Comparison of ENCODE assay signal across 10 cellular contexts in genomic region chr19:5291588-5292193, GRCh38. TPM values are rescaled to one million over a fixed set of nuclear protein-coding genes. Genes with fewer than 3 reads are reported as not detected.
DNase-seq lines count a peak whose midpoint lies in the region; TF ChIP-seq lines count a peak whose summit lies in the region.
"Had no signal": no experiment of that assay in that cellular context is flagged by ENCODE, and none has a peak within 500 bp of the region (broad histone marks: within the 10 kb centered on the region; RNA-seq: fewer than 3 reads in every experiment).

No MANE protein-coding gene starts in this region.

- no peaks in the 10 kb centered on the region for H3K9me3 ChIP-seq in HUES64 (ENCODE audit: insufficient read depth, low read depth, low read length)
- no peaks in the 10 kb centered on the region for H3K9me3 ChIP-seq in subcutaneous abdominal adipose tissue (ENCODE audit: control insufficient read depth in 5 of 5, low read length in 5 of 5)

- no peak overlapping the region for H4K5ac ChIP-seq in mesendoderm (ENCODE audit: low read length)

- H3K9ac ChIP-seq in HUES64 (ENCODE audit: low read depth, low read length) (no peak overlapping the region), mesendoderm (ENCODE audit: low read length) (peak overlapping the region; percentile 62), subcutaneous abdominal adipose tissue (ENCODE audit: low read length in 5 of 5) (peak overlapping the region; percentile 53 to 92 (median 68))

- H2BK120ac ChIP-seq in mesendoderm (ENCODE audit: low read depth, low read length): no peak overlapping the region

- no peak overlapping the region for H3K18ac ChIP-seq in mesendoderm (ENCODE audit: low read length)

- H2BK5ac ChIP-seq in mesendoderm (ENCODE audit: low read length): no peak overlapping the region

- TF ChIP-seq CTCF in brain microvascular endothelial cell (IDR thresholded peaks at IDR 0.05; ENCODE audit: low read depth, low read length, missing control alignments): no peak

- no peaks in the 10 kb centered on the region for H3K27me3 ChIP-seq in HUES64 (ENCODE audit: insufficient read depth, low read length)
- no peaks in the 10 kb centered on the region for H3K27me3 ChIP-seq in brain microvascular endothelial cell (replicated peaks)
- H3K27me3 ChIP-seq in mesendoderm (ENCODE audit: insufficient read depth, low read length, poor library complexity): no peaks in the 10 kb centered on the region
- peaks cover 0 to 11% (median 0%) of the 10 kb centered on the region in 5 donors for H3K27me3 ChIP-seq in subcutaneous abdominal adipose tissue (ENCODE audit: control insufficient read depth in 5 of 5, insufficient read depth in 4 of 5, low read length in 5 of 5)

- no peak overlapping the region for H2BK15ac ChIP-seq in mesendoderm (replicated peaks; ENCODE audit: low read depth)

- no peak for DNase-seq in brain microvascular endothelial cell
- no peak for DNase-seq in mesendoderm
- DNase-seq in NCI-H128 (lab: John Stamatoyannopoulos, UW; ENCODE audit: unreplicated experiment): no peak
- DNase-seq in medulla oblongata (ENCODE audit: extremely low spot score): no peak
- DNase-seq in NCI-H2107 (lab: John Stamatoyannopoulos, UW): no peak
- DNase-seq in NCI-H146 treated with DMSO at 0.1 percent for 48 hours (lab: John Stamatoyannopoulos, UW; ENCODE audit: unreplicated experiment): no peak
- DNase-seq: left colon, NCI-H526 treated with DMSO at 0.1 percent for 48 hours had no signal

- H3K36me3 ChIP-seq in HUES64 (ENCODE audit: insufficient read depth, low read length) (no peaks in the 10 kb centered on the region), brain microvascular endothelial cell (replicated peaks) (no peaks in the 10 kb centered on the region), mesendoderm (ENCODE audit: control insufficient read depth, insufficient read depth, low read length) (no peaks in the 10 kb centered on the region), subcutaneous abdominal adipose tissue (ENCODE audit: control insufficient read depth in 5 of 5, insufficient read depth in 5 of 5, low read length in 5 of 5) (no peaks in the 10 kb centered on the region)

- in situ Hi-C loops in brain microvascular endothelial cell (cut with HindIII; ENCODE audit: low pct_ligation_motif_present, low sequenced_read_pairs): no loop called here

- H3K4me1 ChIP-seq in HUES64 (ENCODE audit: insufficient read depth, low read length) (peaks cover 6% of the 10 kb centered on the region; the same call in 1 of the 2 replicates), mesendoderm (ENCODE audit: control insufficient read depth, low read depth, low read length) (peaks cover 5% of the 10 kb centered on the region), subcutaneous abdominal adipose tissue (ENCODE audit: control insufficient read depth in 5 of 5, insufficient read depth in 5 of 5, low read length in 5 of 5) (peaks cover 15 to 70% (median 68%) of the 10 kb centered on the region in 5 donors)

- H3K4me2 ChIP-seq in mesendoderm (ENCODE audit: low read length): peak overlapping the region; percentile 60

- H3K79me2 ChIP-seq in mesendoderm (ENCODE audit: control insufficient read depth, insufficient read depth, low read length): peaks cover 13% of the 10 kb centered on the region

- H3K4ac ChIP-seq in mesendoderm (ENCODE audit: low read depth, low read length): no peak overlapping the region

- H2AK5ac ChIP-seq in mesendoderm (ENCODE audit: low read length): no peak overlapping the region

- H4K8ac ChIP-seq in mesendoderm (ENCODE audit: low read depth, low read length): no peak overlapping the region

- H3K27ac ChIP-seq in HUES64 (ENCODE audit: low read depth, low read length): no peak overlapping the region
- no peak overlapping the region for H3K27ac ChIP-seq in brain microvascular endothelial cell
- no peak overlapping the region for H3K27ac ChIP-seq in mesendoderm (ENCODE audit: low read depth, low read length)
- peak overlapping the region; percentile 91 for H3K27ac ChIP-seq in subcutaneous abdominal adipose tissue (ENCODE audit: low read depth, low read length)

- H3K79me1 ChIP-seq in mesendoderm (ENCODE audit: low read length): peaks cover 28% of the 10 kb centered on the region

- 87% methylated on average over 8 of the region's 8 CpGs for WGBS in HUES64
- no CpG with 5 or more reads among the region's 8 CpGs for WGBS in mesendoderm (ENCODE audit: extremely low coverage, insufficient coverage, low lambda C conversion rate)

- H3K23ac ChIP-seq in mesendoderm (ENCODE audit: low read length): no peak overlapping the region

- H3K4me3 ChIP-seq in HUES64 (ENCODE audit: low read length) (peak overlapping the region; percentile 69; the same call in 1 of the 2 replicates), brain microvascular endothelial cell (ENCODE audit: low read depth, low read length) (peak overlapping the region; percentile 59), mesendoderm (ENCODE audit: low read length) (no peak overlapping the region), subcutaneous abdominal adipose tissue (ENCODE audit: low read depth in 1 of 5, low read length in 5 of 5) (peak overlapping the region; percentile 57 to 93 (median 80))

- H3K56ac ChIP-seq in mesendoderm (ENCODE audit: low read length): no peak overlapping the region

RNA-seq across cellular contexts. Expression of gene PTPRS, which starts 48.9 kb away (rescaled TPM):
- polyA plus RNA-seq in HUES64 (2013, experiment 1 of 2): 63.7 TPM
- polyA plus RNA-seq in HUES64 (2013, experiment 2 of 2): 74.7 TPM
- 35.5 TPM for polyA plus RNA-seq in mesendoderm (2013, experiment 1 of 2)
- polyA plus RNA-seq in mesendoderm (2013, experiment 2 of 2): 34.8 TPM
